In the genomic region with DNA sequence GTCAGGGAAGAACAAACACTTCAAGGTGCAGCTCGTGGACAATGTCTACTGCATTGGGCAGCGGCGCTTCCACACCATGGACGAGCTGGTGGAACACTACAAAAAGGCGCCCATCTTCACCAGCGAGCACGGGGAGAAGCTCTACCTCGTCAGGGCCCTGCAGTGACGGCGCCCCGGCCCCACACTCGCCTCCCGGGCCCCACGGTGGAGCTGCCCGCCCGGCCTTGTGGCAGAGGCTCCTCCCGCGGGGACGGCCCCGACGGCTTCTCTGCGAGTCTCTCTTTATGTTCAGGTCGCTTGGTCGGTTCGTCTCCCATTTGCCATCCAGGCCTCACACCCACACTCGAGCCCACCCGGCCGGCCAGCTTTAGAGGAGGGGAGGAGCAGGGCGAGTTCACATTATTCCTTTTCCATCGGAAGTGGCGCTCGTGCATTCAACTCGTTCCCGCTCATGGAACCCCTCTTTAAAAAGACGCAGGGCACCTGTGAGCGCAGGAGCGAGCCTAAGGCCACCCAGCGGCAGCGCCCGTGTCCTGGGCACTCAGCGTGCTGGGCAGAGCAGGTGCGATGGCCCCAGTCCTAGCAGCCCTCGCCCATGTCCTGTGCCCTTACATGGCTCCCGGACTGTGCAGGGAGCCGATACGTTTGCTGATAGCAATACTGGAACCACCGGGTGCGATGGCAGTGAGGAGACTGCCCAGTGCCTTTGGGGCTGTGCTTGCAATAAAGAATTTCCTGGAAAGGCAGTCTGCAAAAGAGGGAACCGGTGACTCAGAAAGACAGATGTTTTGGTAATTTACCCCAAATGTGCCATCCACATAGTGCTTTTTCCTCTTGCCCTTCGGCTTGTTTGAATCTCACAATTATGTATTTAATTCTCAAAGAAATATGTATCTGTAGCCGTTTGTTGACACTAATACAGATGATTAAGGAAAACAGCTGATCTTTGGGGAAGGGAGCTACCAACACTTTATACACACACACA, we compare ENCODE assay signal across 21 cellular contexts.
DNase-seq lines count a peak whose midpoint lies in the region; TF ChIP-seq lines count a peak whose summit lies in the region.
"Had no signal": no experiment of that assay in that cellular context is flagged by ENCODE, and none has a peak within 500 bp of the region (broad histone marks: within the 10 kb centered on the region; RNA-seq: fewer than 3 reads in every experiment).

No MANE protein-coding gene starts in this region.

- H3K27me3 Mint-ChIP-seq in Calu3 (ENCODE audit: unreplicated experiment), result no peaks in the 10 kb centered on the region

- intact Hi-C loops in Calu3 (cut with micrococcal nuclease; ENCODE audit: unreplicated experiment), result loop anchor here (5.0 kb wide), 1 partner anchor 36 kb away; no protein-coding TSS in a partner anchor

- H3K27ac Mint-ChIP-seq in Calu3 (ENCODE audit: unreplicated experiment), result no peak overlapping the region
- H3K27ac Mint-ChIP-seq: activated T-cell treated with anti-CD3 and anti-CD28 coated beads, Interleukin-2, amount 50 U/mL, for 72 hours had no signal

- H3K36me3 Mint-ChIP-seq in Calu3 (ENCODE audit: insufficient read depth, unreplicated experiment), result peaks cover 12% of the 10 kb centered on the region

- no peak overlapping the region for H3K27ac ChIP-seq in substantia nigra (ENCODE audit: low read depth, low read length, poor library complexity, severe bottlenecking)
- H3K27ac ChIP-seq: tibial artery had no signal

- TSS peak; percentile 87 for BruUV-seq in Calu3 (replicated peaks; lab: Mats Ljungman, UMichigan)

- peaks cover 13% of the 10 kb centered on the region for H3K4me1 Mint-ChIP-seq in Calu3 (ENCODE audit: low read depth, unreplicated experiment)

- peaks cover 2% of the 10 kb centered on the region for H3K9me3 Mint-ChIP-seq in Calu3 (ENCODE audit: low read depth, unreplicated experiment)

- DNase-seq in AG10803 (ENCODE audit: low read depth) (peak; percentile 55), Calu3 (no peak), RPMI7951 (ENCODE audit: low read depth) (peak; percentile 7), fibroblast of peridontal ligament (ENCODE audit: extremely low read depth) (peak; percentile 71), NCI-H1105 (lab: John Stamatoyannopoulos, UW) (no peak), substantia nigra (lab: John Stamatoyannopoulos, UW) (no peak), cerebellar nuclear complex (lab: John Stamatoyannopoulos, UW) (no peak)
- DNase-seq: activated T-cell treated with anti-CD3 and anti-CD28 coated beads, Interleukin-2, amount 50 U/mL, for 72 hours; effector CD4-positive, alpha-beta T cell; erythroblast; HCEC 1CT; kidney; NCI-H1930; NCI-H2227 treated with DMSO at 0.1 percent for 48 hours; NCI-H748 treated with DMSO at 0.1 percent for 48 hours; nucleus accumbens; SHP77; stimulated activated naive CD4-positive, alpha-beta T cell; SW 1271; tibial artery had no signal

- H3K4me3 ChIP-seq in AG10803 (ENCODE audit: low read length), result no peak overlapping the region
- H3K4me3 ChIP-seq: smooth muscle cell, tibial artery had no signal

- H3K4me3 Mint-ChIP-seq in Calu3 (ENCODE audit: low read depth, unreplicated experiment), result no peak overlapping the region
- H3K4me3 Mint-ChIP-seq: activated T-cell treated with anti-CD3 and anti-CD28 coated beads, Interleukin-2, amount 50 U/mL, for 72 hours had no signal

- TF ChIP-seq CTCF in AG10803 (conservative IDR thresholded peaks at IDR 0.05; ENCODE audit: low read length) (no peak), Calu3 (IDR thresholded peaks at IDR 0.05; ENCODE audit: unreplicated experiment) (no peak)

- CTCF ChIA-PET in Calu3 (lab: Charles Lee), result no interaction called here

Comparison
In these comparisons a context has a peak if more than half of its experiments do, and no peak if none do; other contexts are left out.
1. DNase-seq: peak in AG10803 (single experiment), RPMI7951 (single experiment) and fibroblast of peridontal ligament (single experiment); none in Calu3 (single experiment), NCI-H1105 (single experiment), substantia nigra (0 of 49) and cerebellar nuclear complex (0 of 2).